Comparison of ENCODE assay signal across 11 cellular contexts in genomic region chr6:84623956-84624680, GRCh38.
DNase-seq lines count a peak whose midpoint lies in the region; ATAC-seq and TF ChIP-seq lines count a peak whose summit lies in the region.
"Had no signal": no experiment of that assay in that cellular context is flagged by ENCODE, and none has a peak within 500 bp of the region (broad histone marks: within the 10 kb centered on the region; RNA-seq: fewer than 3 reads in every experiment).

No MANE protein-coding gene starts in this region.

- 14 to 19% methylated on average over 4 of the region's 4 CpGs for WGBS in heart right ventricle, 2 donors

- H3K4me3 Mint-ChIP-seq in activated CD4-positive, alpha-beta memory T cell treated with anti-CD3 and anti-CD28 coated beads for 36 hours, result no peak overlapping the region

- no peak overlapping the region for H3K27ac ChIP-seq in heart right ventricle
- H3K27ac ChIP-seq in OCI-LY7 (ENCODE audit: low read depth, low read length, poor library complexity, severe bottlenecking), result no peak overlapping the region
- H3K27ac ChIP-seq: pancreas, SJCRH30 had no signal

- BruUV-seq in OCI-LY7 (replicated peaks; lab: Mats Ljungman, UMichigan), result no TSS peak

- no peaks in the 10 kb centered on the region for H3K27me3 Mint-ChIP-seq in activated CD4-positive, alpha-beta memory T cell treated with anti-CD3 and anti-CD28 coated beads for 36 hours

- H3K4me2 ChIP-seq in OCI-LY7 (ENCODE audit: low read length), result no peak overlapping the region

- DNase-seq in HK-2 (ENCODE audit: unreplicated experiment) (peak; percentile 39), astrocyte of the cerebellum (ENCODE audit: low read depth) (peak; percentile 64), heart right ventricle (peak in 1 of 2 donors; percentile 35), stromal cell of bone marrow (ENCODE audit: low read depth) (peak; percentile 87), hypothalamus (lab: John Stamatoyannopoulos, UW) (no peak), OCI-LY7 (ENCODE audit: low spot score) (no peak)
- no peak for DNase-seq in activated CD4-positive, alpha-beta memory T cell treated with anti-CD3 and anti-CD28 coated beads for 36 hours
- DNase-seq: cortex of kidney, NCI-H524, pancreas, SJCRH30 had no signal

- no peak overlapping the region for H2AFZ ChIP-seq in OCI-LY7 (ENCODE audit: low read length)

- H3K9me3 Mint-ChIP-seq in activated CD4-positive, alpha-beta memory T cell treated with anti-CD3 and anti-CD28 coated beads for 36 hours, result peaks cover 10% of the 10 kb centered on the region

- intact Hi-C loops in heart right ventricle (cut with DNase I) (no loop called here), OCI-LY7 (cut with micrococcal nuclease; ENCODE audit: unreplicated experiment) (no loop called here)
- intact Hi-C loops in activated CD4-positive, alpha-beta memory T cell treated with anti-CD3 and anti-CD28 coated beads for 36 hours (cut with micrococcal nuclease), result no loop called here

- H3K79me2 ChIP-seq in OCI-LY7 (ENCODE audit: insufficient read depth, low read depth, low read length), result no peaks in the 10 kb centered on the region

- H3K36me3 Mint-ChIP-seq in activated CD4-positive, alpha-beta memory T cell treated with anti-CD3 and anti-CD28 coated beads for 36 hours, result no peaks in the 10 kb centered on the region

- CTCF ChIA-PET in activated CD4-positive, alpha-beta memory T cell treated with anti-CD3 and anti-CD28 coated beads for 36 hours (lab: Charles Lee), result no interaction called here
- CTCF ChIA-PET in OCI-LY7 (lab: Charles Lee; ENCODE audit: unreplicated experiment), result no interaction called here

- H3K36me3 ChIP-seq in heart right ventricle (no peaks in the 10 kb centered on the region), OCI-LY7 (ENCODE audit: insufficient read depth, low read length) (no peaks in the 10 kb centered on the region)
- H3K36me3 ChIP-seq: pancreas, SJCRH30 had no signal

- peak; percentile 70 to 99 (median 87) for ATAC-seq in heart right ventricle

- no peaks in the 10 kb centered on the region for H4K20me1 ChIP-seq in OCI-LY7 (ENCODE audit: insufficient read depth, low read length)

- peaks cover 0 to 17% (median 0%) of the 10 kb centered on the region in 11 donors for H3K9me3 ChIP-seq in heart right ventricle
- H3K9me3 ChIP-seq in OCI-LY7 (ENCODE audit: low read length), result no peaks in the 10 kb centered on the region
- H3K9me3 ChIP-seq: pancreas, SJCRH30 had no signal

- H3K4me1 ChIP-seq in heart right ventricle (peaks cover 0 to 11% (median 0%) of the 10 kb centered on the region in 9 donors), OCI-LY7 (ENCODE audit: insufficient read depth, low read length, poor library complexity, severe bottlenecking) (no peaks in the 10 kb centered on the region)
- H3K4me1 ChIP-seq: pancreas had no signal

- TF ChIP-seq CTCF in astrocyte of the cerebellum (IDR thresholded peaks at IDR 0.05; ENCODE audit: low read depth, low read length, missing control alignments), result no peak
- no peak for TF ChIP-seq CTCF in heart right ventricle (IDR thresholded peaks at IDR 0.05)
- no peak for TF ChIP-seq CTCF in OCI-LY7 (conservative IDR thresholded peaks at IDR 0.05; ENCODE audit: low read length)

- no peaks in the 10 kb centered on the region for H3K9me2 ChIP-seq in OCI-LY7 (ENCODE audit: insufficient read depth, low read length)

- no peaks in the 10 kb centered on the region for H3K27me3 ChIP-seq in heart right ventricle
- H3K27me3 ChIP-seq: pancreas, SJCRH30 had no signal

- H3K4me1 Mint-ChIP-seq in activated CD4-positive, alpha-beta memory T cell treated with anti-CD3 and anti-CD28 coated beads for 36 hours (ENCODE audit: low read depth), result no peaks in the 10 kb centered on the region

- H3K4me3 ChIP-seq in astrocyte of the cerebellum (ENCODE audit: low read depth, low read length), result no peak overlapping the region
- no peak overlapping the region for H3K4me3 ChIP-seq in heart right ventricle
- no peak overlapping the region for H3K4me3 ChIP-seq in OCI-LY7 (ENCODE audit: low read depth, low read length, poor library complexity, severe bottlenecking)
- H3K4me3 ChIP-seq: pancreas, SJCRH30 had no signal

- POLR2A ChIA-PET in activated CD4-positive, alpha-beta memory T cell treated with anti-CD3 and anti-CD28 coated beads for 36 hours (lab: Charles Lee), result no interaction called here
- POLR2A ChIA-PET in OCI-LY7 (lab: Charles Lee), result no interaction called here

- H3K27ac Mint-ChIP-seq in activated CD4-positive, alpha-beta memory T cell treated with anti-CD3 and anti-CD28 coated beads for 36 hours, result no peak overlapping the region

- in situ Hi-C loops in astrocyte of the cerebellum (cut with HindIII; ENCODE audit: low sequenced_read_pairs), result no loop called here

Comparison
In these comparisons a context has a peak if more than half of its experiments do, and no peak if none do; other contexts are left out.
1. DNase-seq: peak in HK-2 (single experiment), astrocyte of the cerebellum (single experiment) and stromal cell of bone marrow (single experiment); none in activated CD4-positive, alpha-beta memory T cell treated with anti-CD3 and anti-CD28 coated beads for 36 hours (single experiment), hypothalamus (0 of 51) and OCI-LY7 (single experiment).